Comparison of ENCODE assay signal across 13 cellular contexts in the genomic region with DNA sequence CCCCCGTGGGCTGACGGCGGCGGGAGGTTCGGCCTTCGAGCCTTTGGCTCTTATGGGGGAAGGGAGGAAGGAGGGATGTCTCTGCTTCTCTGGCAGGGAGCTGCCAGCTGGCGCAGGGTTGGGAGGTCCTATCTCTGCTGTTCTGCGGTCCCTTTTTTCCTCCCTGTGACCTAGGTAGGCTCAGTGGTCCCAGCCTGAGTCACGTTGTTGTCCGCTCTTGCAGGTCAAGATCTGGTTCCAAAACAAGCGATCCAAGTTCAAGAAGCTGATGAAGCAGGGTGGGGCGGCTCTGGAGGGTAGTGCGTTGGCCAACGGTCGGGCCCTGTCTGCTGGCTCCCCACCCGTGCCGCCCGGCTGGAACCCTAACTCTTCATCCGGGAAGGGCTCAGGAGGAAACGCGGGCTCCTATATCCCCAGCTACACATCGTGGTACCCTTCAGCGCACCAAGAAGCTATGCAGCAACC. TPM values are rescaled to one million over a fixed set of nuclear protein-coding genes. Genes with fewer than 3 reads are reported as not detected.
DNase-seq lines count a peak whose midpoint lies in the region; ATAC-seq and TF ChIP-seq lines count a peak whose summit lies in the region.
"Had no signal": no experiment of that assay in that cellular context is flagged by ENCODE, and none has a peak within 500 bp of the region (broad histone marks: within the 10 kb centered on the region; RNA-seq: fewer than 3 reads in every experiment).

No MANE protein-coding gene starts in this region.

- peaks cover 47% of the 10 kb centered on the region for H3K4me1 Mint-ChIP-seq in activated T-cell treated with anti-CD3 and anti-CD28 coated beads, Interleukin-2, amount 50 U/mL, for 4 hours (ENCODE audit: low read depth)

- no peaks in the 10 kb centered on the region for H3K9me3 Mint-ChIP-seq in activated T-cell treated with anti-CD3 and anti-CD28 coated beads, Interleukin-2, amount 50 U/mL, for 4 hours

- DNase-seq in right cardiac atrium (no peak), left ventricle myocardium superior (no peak), prostate gland (ENCODE audit: low spot score) (no peak)
- DNase-seq in activated T-cell treated with anti-CD3 and anti-CD28 coated beads, Interleukin-2, amount 50 U/mL, for 4 hours, result no peak
- DNase-seq: IMR-90, transverse colon had no signal

- WGBS in right cardiac atrium, result 5% methylated on average over 23 of the region's 23 CpGs
- WGBS in prostate gland, result 10% methylated on average over 23 of the region's 23 CpGs

- H3K27ac ChIP-seq in right cardiac atrium (ENCODE audit: low read length) (no peak overlapping the region), iPS-20b (ENCODE audit: low read length) (no peak overlapping the region), prostate gland (no peak overlapping the region)
- H3K27ac ChIP-seq: epithelial cell of prostate, pancreas, transverse colon had no signal

- H3K36me3 Mint-ChIP-seq in activated T-cell treated with anti-CD3 and anti-CD28 coated beads, Interleukin-2, amount 50 U/mL, for 4 hours (ENCODE audit: insufficient read depth), result no peaks in the 10 kb centered on the region

- ATAC-seq in right cardiac atrium (no peak), left ventricle myocardium superior (no peak), GM18870 (IDR thresholded peaks at IDR 0.05; ENCODE audit: unreplicated experiment) (no peak), GM18498 (IDR thresholded peaks at IDR 0.05; ENCODE audit: unreplicated experiment) (no peak), HG03108 (IDR thresholded peaks at IDR 0.05; ENCODE audit: unreplicated experiment) (no peak)
- ATAC-seq in activated T-cell treated with anti-CD3 and anti-CD28 coated beads, Interleukin-2, amount 50 U/mL, for 4 hours, result no peak
- ATAC-seq: pancreas had no signal

- H3K9me3 ChIP-seq in right cardiac atrium (ENCODE audit: control insufficient read depth, low read length) (no peaks in the 10 kb centered on the region), iPS-20b (ENCODE audit: insufficient read depth, low read depth, low read length) (peaks cover 14% of the 10 kb centered on the region; the same call in 1 of the 2 replicates), prostate gland (no peaks in the 10 kb centered on the region)
- H3K9me3 ChIP-seq: pancreas, transverse colon had no signal

- no peak for TF ChIP-seq CTCF in prostate gland (IDR thresholded peaks at IDR 0.05)

- H3K27me3 Mint-ChIP-seq in activated T-cell treated with anti-CD3 and anti-CD28 coated beads, Interleukin-2, amount 50 U/mL, for 4 hours (ENCODE audit: low read depth), result peaks cover 90% of the 10 kb centered on the region

- H3K27me3 ChIP-seq in right cardiac atrium (ENCODE audit: control insufficient read depth, insufficient read depth) (no peaks in the 10 kb centered on the region), iPS-20b (ENCODE audit: insufficient read depth, low read length) (peaks cover 100% of the 10 kb centered on the region), prostate gland (replicated peaks; ENCODE audit: insufficient read depth) (peaks cover 72% of the 10 kb centered on the region)

- H3K36me3 ChIP-seq in iPS-20b (ENCODE audit: insufficient read depth, low read depth, low read length) (no peaks in the 10 kb centered on the region), prostate gland (no peaks in the 10 kb centered on the region)
- H3K36me3 ChIP-seq: pancreas, transverse colon had no signal

- TF ChIP-seq POLR2A in prostate gland (IDR thresholded peaks at IDR 0.05), result no peak

- H3K9ac ChIP-seq in iPS-20b (ENCODE audit: low read depth, low read length), result no peak overlapping the region

- no peaks in the 10 kb centered on the region for H3K4me1 ChIP-seq in right cardiac atrium (ENCODE audit: control insufficient read depth, insufficient read depth, low read length)
- peaks cover 16% of the 10 kb centered on the region; the same call in 1 of the 2 replicates for H3K4me1 ChIP-seq in iPS-20b (ENCODE audit: insufficient read depth, low read length)
- peaks cover 5% of the 10 kb centered on the region for H3K4me1 ChIP-seq in prostate gland (replicated peaks)

- H3K4me3 Mint-ChIP-seq in activated T-cell treated with anti-CD3 and anti-CD28 coated beads, Interleukin-2, amount 50 U/mL, for 4 hours, result peak overlapping the region; percentile 42

- peak overlapping the region; percentile 4 for H3K4me3 ChIP-seq in right cardiac atrium (ENCODE audit: low read length)
- peak overlapping the region; percentile 58; the same call in 1 of the 2 replicates for H3K4me3 ChIP-seq in iPS-20b (ENCODE audit: low read length)
- no peak overlapping the region for H3K4me3 ChIP-seq in prostate gland
- H3K4me3 ChIP-seq: pancreas, transverse colon had no signal

- intact Hi-C loops in right cardiac atrium (cut with DNase I), result no loop called here
- intact Hi-C loops in left ventricle myocardium superior (cut with micrococcal nuclease), result no loop called here
- intact Hi-C loops in prostate gland (cut with DNase I), result loop anchor here (5.0 kb wide), 1 partner anchor 91 kb away; the partner anchor contains the start of gene METAP1D

RNA-seq across cellular contexts. Expression of gene DLX1, which starts 2.5 kb away (rescaled TPM):
- total RNA-seq in right cardiac atrium, result under 1 TPM in 2 of 4 donors, not detected in 2; 0.18 to 0.23 TPM
- 0.23 TPM for polyA plus RNA-seq in right cardiac atrium
- not detected for total RNA-seq in left ventricle myocardium superior
- not detected for total RNA-seq in activated T-cell treated with anti-CD3 and anti-CD28 coated beads, Interleukin-2, amount 50 U/mL, for 4 hours
- 1 to 10 TPM in 1 of 2 donors, not detected in 1; 1.3 TPM for total RNA-seq in prostate gland
- total RNA-seq: kidney, transverse colon had no signal

RNA-seq across cellular contexts. Expression of gene DLX2, which starts 14.9 kb away (rescaled TPM):
- not detected for total RNA-seq in right cardiac atrium
- not detected for polyA plus RNA-seq in right cardiac atrium
- total RNA-seq in left ventricle myocardium superior, result not detected
- not detected for total RNA-seq in activated T-cell treated with anti-CD3 and anti-CD28 coated beads, Interleukin-2, amount 50 U/mL, for 4 hours
- under 1 TPM in 1 of 2 donors, not detected in 1; 0.45 TPM for total RNA-seq in prostate gland
- total RNA-seq: IMR-90, kidney, pancreas had no signal
- polyA plus RNA-seq: pancreas had no signal

Comparison
In these comparisons a context has a peak if more than half of its experiments do, and no peak if none do; other contexts are left out.
1. H3K4me3 ChIP-seq: peak in right cardiac atrium (single experiment) and iPS-20b (single experiment); none in prostate gland (0 of 2).